ENCODE assay signal across 13 cellular contexts in genomic region chr6:96611342-96611964, GRCh38. TPM values are rescaled to one million over a fixed set of nuclear protein-coding genes. Genes with fewer than 3 reads are reported as not detected.
DNase-seq lines count a peak whose midpoint lies in the region; ATAC-seq, FAIRE-seq and TF ChIP-seq lines count a peak whose summit lies in the region.
"Had no signal": no experiment of that assay in that cellular context is flagged by ENCODE, and none has a peak within 500 bp of the region (broad histone marks: within the 10 kb centered on the region; RNA-seq: fewer than 3 reads in every experiment).

No MANE protein-coding gene starts in this region.

- H4K91ac ChIP-seq in H1 (replicated peaks; ENCODE audit: insufficient read length, low read length) = no peak overlapping the region

- no peak for FAIRE-seq in H1 (lab: Jason Lieb, UNC)

- POLR2A ChIA-PET in H1 (lab: Charles Lee; ENCODE audit: partially characterized antibody) = no interaction called here

- H2BK15ac ChIP-seq in H1 (ENCODE audit: low read length) = no peak overlapping the region

- H3K27me3 ChIP-seq in H1 (replicated peaks in 1 of 4; ENCODE audit: control insufficient read depth in 3 of 4, extremely low read depth in 1 of 4, insufficient read depth in 3 of 4, low read length in 3 of 4) (no peaks in the 10 kb centered on the region), SJCRH30 (no peaks in the 10 kb centered on the region)

- H3K18ac ChIP-seq in H1 (ENCODE audit: extremely low read depth, low read length) = no peak overlapping the region

- H3K56ac ChIP-seq in H1 (replicated peaks; ENCODE audit: insufficient read length, low read depth, low read length) = no peak overlapping the region

- H3K23me2 ChIP-seq in H1 (ENCODE audit: low read depth, low read length) = no peaks in the 10 kb centered on the region

- H3K4me3 ChIP-seq in HFF-Myc (replicated peaks; ENCODE audit: low read depth, low read length) = no peak overlapping the region
- no peak overlapping the region for H3K4me3 ChIP-seq in H1 (ENCODE audit: extremely low read depth in 1 of 4, insufficient read depth in 2 of 4, low read depth in 3 of 4, low read length in 4 of 4)
- H3K4me3 ChIP-seq in SJCRH30 = no peak overlapping the region

- no peak overlapping the region for H2BK120ac ChIP-seq in H1 (replicated peaks; ENCODE audit: low read depth, low read length)

- 0 out of 2 replicates have a peak overlapping the region, but pooled peaks have one; percentile 73 for H2AFZ ChIP-seq in H1 (ENCODE audit: low read length)
- H2AFZ ChIP-seq: parathyroid adenoma had no signal

- H3K27ac ChIP-seq in H1 (ENCODE audit: low read depth, low read length) (no peak overlapping the region), SJCRH30 (no peak overlapping the region)
- H3K27ac ChIP-seq: parathyroid adenoma, VCaP had no signal

- TF ChIP-seq RAD21 in H1 (IDR thresholded peaks at IDR 0.05 in 1 of 2, conservative IDR thresholded peaks at IDR 0.05 in 1 of 2; ENCODE audit: low read depth in 2 of 2, low read length in 2 of 2) = no peak

- TF ChIP-seq POLR2A in H1 (IDR thresholded peaks at IDR 0.05; ENCODE audit: control extremely low read depth in 1 of 2, low read depth in 2 of 2, low read length in 2 of 2) = no peak

- no peak overlapping the region for H3K9ac ChIP-seq in H1 (replicated peaks in 1 of 4; ENCODE audit: extremely low read depth in 1 of 4, low read depth in 3 of 4, low read length in 3 of 4)
- H3K9ac ChIP-seq: parathyroid adenoma had no signal

- TF ChIP-seq EP300 in H1 (IDR thresholded peaks at IDR 0.05; ENCODE audit: borderline replicate concordance in 1 of 2, low read depth in 2 of 2, low read length in 2 of 2) = no peak

- H2BK20ac ChIP-seq in H1 (ENCODE audit: low read length) = no peak overlapping the region

- no peaks in the 10 kb centered on the region for H3K4me1 ChIP-seq in H1 (replicated peaks in 1 of 4; ENCODE audit: control insufficient read depth in 3 of 4, insufficient read depth in 4 of 4, low read length in 3 of 4)
- H3K4me1 ChIP-seq in SJCRH30 = no peaks in the 10 kb centered on the region
- H3K4me1 ChIP-seq: parathyroid adenoma had no signal

- H3K4me2 ChIP-seq in H1 (ENCODE audit: insufficient read depth in 1 of 2, low read depth in 2 of 2, low read length in 2 of 2) = no peak overlapping the region

- no peaks in the 10 kb centered on the region for H3K79me1 ChIP-seq in H1 (ENCODE audit: low read depth, low read length)

- no peaks in the 10 kb centered on the region for H3K79me2 ChIP-seq in H1 (ENCODE audit: control insufficient read depth in 1 of 2, insufficient read depth in 2 of 2, low read length in 2 of 2)
- H3K79me2 ChIP-seq: parathyroid adenoma had no signal

- H3K4ac ChIP-seq in H1 (replicated peaks; ENCODE audit: insufficient read length, low read depth, low read length) = no peak overlapping the region

- ATAC-seq in GM18907 (IDR thresholded peaks at IDR 0.05; ENCODE audit: unreplicated experiment) = peak; percentile 76
- ATAC-seq in HG03439 (IDR thresholded peaks at IDR 0.05; ENCODE audit: unreplicated experiment) = peak; percentile 75

- no peak overlapping the region for H2AK5ac ChIP-seq in H1 (ENCODE audit: low read depth, low read length)

- no peak overlapping the region; the same call in 1 of the 2 replicates for H4K8ac ChIP-seq in H1 (ENCODE audit: extremely low read depth, insufficient read depth, low read length)

- no peak for TF ChIP-seq CTCF in HFF-Myc (IDR thresholded peaks at IDR 0.05; ENCODE audit: low read depth, low read length, missing control alignments)
- TF ChIP-seq CTCF in H1 (IDR thresholded peaks at IDR 0.05; ENCODE audit: control extremely low read depth in 1 of 3, insufficient read depth in 1 of 3, low read depth in 1 of 3, low read length in 3 of 3) = no peak

- no peak overlapping the region for H2BK5ac ChIP-seq in H1 (ENCODE audit: low read depth, low read length)

- H3K9me3 ChIP-seq in H1 (ENCODE audit: insufficient read depth in 2 of 2, low read depth in 1 of 2, low read length in 1 of 2) = no peaks in the 10 kb centered on the region
- no peaks in the 10 kb centered on the region for H3K9me3 ChIP-seq in SJCRH30 (replicated peaks)

- H3K23ac ChIP-seq in H1 (ENCODE audit: insufficient read length) = no peak overlapping the region

- CTCF ChIA-PET in H1 (lab: Charles Lee; ENCODE audit: partially characterized antibody) = no interaction called here

- WGBS in H1 (ENCODE audit: extremely low coverage in 1 of 2, insufficient coverage in 1 of 2, insufficient read length in 1 of 2, insufficient replicate concordance in 2 of 2, low coverage in 1 of 2, low lambda C conversion rate in 2 of 2, missing lambda C conversion rate in 1 of 2), 2 experiments = 82% methylated on average over 1 of the region's 1 CpG; no CpG with 5 or more reads in 1 of the 2 experiments

- DNase-seq in HFF-Myc (ENCODE audit: extremely low read depth, low read depth) (peak; percentile 2), H1 (ENCODE audit: low read depth in 1 of 2, low spot score in 2 of 2) (no peak), SJCRH30 (no peak), pons (ENCODE audit: low spot score) (no peak), NCI-H2227 (lab: John Stamatoyannopoulos, UW; ENCODE audit: unreplicated experiment) (no peak), amniotic stem cell (lab: John Stamatoyannopoulos, UW) (no peak)
- DNase-seq: DMS79, islet precursor cell, NCI-H526 treated with DMSO at 0.1 percent for 48 hours had no signal

- no peak overlapping the region for H3K14ac ChIP-seq in H1 (ENCODE audit: insufficient read length)

- H3K36me3 ChIP-seq in H1 (ENCODE audit: control insufficient read depth in 2 of 4, insufficient read depth in 4 of 4, low read length in 3 of 4) (no peaks in the 10 kb centered on the region), SJCRH30 (no peaks in the 10 kb centered on the region)

- no peak overlapping the region for H2BK12ac ChIP-seq in H1 (ENCODE audit: low read depth, low read length)

- no peak overlapping the region for H4K5ac ChIP-seq in H1 (ENCODE audit: insufficient read length, low read depth, low read length)

- no peaks in the 10 kb centered on the region for H4K20me1 ChIP-seq in H1 (replicated peaks in 1 of 2; ENCODE audit: control insufficient read depth in 1 of 2, insufficient read depth in 2 of 2, low read length in 2 of 2)

TF ChIP-seq in H1, 55 proteins besides CTCF, POLR2A, EP300 and RAD21:
- TF ChIP-seq TAF1 (IDR thresholded peaks at IDR 0.05; ENCODE audit: low read depth, low read length) (no peak), RFX5 (IDR thresholded peaks at IDR 0.05; ENCODE audit: borderline replicate concordance, low read depth, low read length) (no peak), SP1 (IDR thresholded peaks at IDR 0.05; ENCODE audit: low read depth, low read length) (no peak), SP2 (IDR thresholded peaks at IDR 0.05; ENCODE audit: low read length) (no peak), ATF3 (IDR thresholded peaks at IDR 0.05; ENCODE audit: insufficient read depth, low read depth, low read length) (no peak), CEBPB (IDR thresholded peaks at IDR 0.05; ENCODE audit: low read depth, low read length) (no peak)
TF ChIP-seq in H1: peak in this region for 0.

RNA-seq across cellular contexts. Expression of gene FHL5, which starts 48.5 kb away (rescaled TPM):
- not detected in 2 replicates for total RNA-seq in H1 (2021; fragmentation: NEBNext Ultra II Directional; extraction: Animal tissue kit (Norgen Biotek cat#: 25700))
- polyA plus RNA-seq in H1 (2011; rRNA removed) = not detected in 2 replicates
- not detected for polyA plus RNA-seq in H1 (2011; cell fraction: cytosol; rRNA removed)
- polyA plus RNA-seq in H1 (2011; cell fraction: nucleus; rRNA removed) = not detected
- not detected in 4 replicates for polyA plus RNA-seq in H1 (2012, experiment 1 of 2)
- polyA plus RNA-seq in H1 (2012, experiment 2 of 2) = not detected
- not detected for polyA plus RNA-seq in H1 (2013, experiment 1 of 2)
- not detected for polyA plus RNA-seq in H1 (2013, experiment 2 of 2)
- not detected in 2 replicates for polyA minus RNA-seq in H1 (2011; rRNA and poly(A)+ RNA removed)
- polyA minus RNA-seq in H1 (2011; cell fraction: cytosol; rRNA and poly(A)+ RNA removed) = not detected
- not detected for polyA minus RNA-seq in H1 (2011; cell fraction: nucleus; rRNA and poly(A)+ RNA removed)
- total RNA-seq in SJCRH30 (2014; rRNA removed; shearing (Covaris generic)) = not detected in 2 replicates
